In the genomic region with DNA sequence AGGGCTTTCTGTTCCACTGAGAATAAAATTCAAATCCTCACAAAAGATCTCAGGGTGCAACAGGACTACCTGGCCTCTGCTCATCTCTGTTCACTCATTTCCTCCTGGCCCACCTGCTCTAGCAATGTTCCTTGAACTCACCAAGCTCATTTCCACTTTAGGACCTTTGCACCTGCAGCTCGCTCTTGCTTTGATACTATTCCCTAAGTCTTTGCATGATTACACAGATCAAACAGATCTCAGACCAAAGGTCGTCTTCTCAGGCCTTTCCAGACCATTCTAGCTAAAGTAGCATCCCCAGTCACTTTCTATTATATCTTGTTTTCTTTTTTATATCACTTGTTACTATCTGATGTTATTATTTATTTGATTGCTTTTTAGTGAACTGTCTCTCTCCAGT, we compare ENCODE assay signal across 2 cellular contexts.
TF ChIP-seq lines count a peak whose summit lies in the region.

No MANE protein-coding gene starts in this region.

TF ChIP-seq in HCT116, 20 proteins besides CTCF, POLR2A, EP300 and RAD21:
- TF ChIP-seq JUND (IDR thresholded peaks at IDR 0.05) (no peak), SP1 (IDR thresholded peaks at IDR 0.05; ENCODE audit: low read depth) (no peak), CEBPB (IDR thresholded peaks at IDR 0.05; ENCODE audit: low read depth) (no peak), EZH2 (IDR thresholded peaks at IDR 0.05) (no peak), POLR2AphosphoS5 (IDR thresholded peaks at IDR 0.05; ENCODE audit: low read depth, low read length) (no peak), FOSL1 (IDR thresholded peaks at IDR 0.05; ENCODE audit: low read depth) (no peak)
- TF ChIP-seq, protein P1, sequence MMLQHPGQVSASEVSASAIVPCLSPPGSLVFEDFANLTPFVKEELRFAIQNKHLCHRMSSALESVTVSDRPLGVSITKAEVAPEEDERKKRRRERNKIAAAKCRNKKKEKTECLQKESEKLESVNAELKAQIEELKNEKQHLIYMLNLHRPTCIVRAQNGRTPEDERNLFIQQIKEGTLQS (IDR thresholded peaks at IDR 0.05): no peak
- TF ChIP-seq, protein P2, sequence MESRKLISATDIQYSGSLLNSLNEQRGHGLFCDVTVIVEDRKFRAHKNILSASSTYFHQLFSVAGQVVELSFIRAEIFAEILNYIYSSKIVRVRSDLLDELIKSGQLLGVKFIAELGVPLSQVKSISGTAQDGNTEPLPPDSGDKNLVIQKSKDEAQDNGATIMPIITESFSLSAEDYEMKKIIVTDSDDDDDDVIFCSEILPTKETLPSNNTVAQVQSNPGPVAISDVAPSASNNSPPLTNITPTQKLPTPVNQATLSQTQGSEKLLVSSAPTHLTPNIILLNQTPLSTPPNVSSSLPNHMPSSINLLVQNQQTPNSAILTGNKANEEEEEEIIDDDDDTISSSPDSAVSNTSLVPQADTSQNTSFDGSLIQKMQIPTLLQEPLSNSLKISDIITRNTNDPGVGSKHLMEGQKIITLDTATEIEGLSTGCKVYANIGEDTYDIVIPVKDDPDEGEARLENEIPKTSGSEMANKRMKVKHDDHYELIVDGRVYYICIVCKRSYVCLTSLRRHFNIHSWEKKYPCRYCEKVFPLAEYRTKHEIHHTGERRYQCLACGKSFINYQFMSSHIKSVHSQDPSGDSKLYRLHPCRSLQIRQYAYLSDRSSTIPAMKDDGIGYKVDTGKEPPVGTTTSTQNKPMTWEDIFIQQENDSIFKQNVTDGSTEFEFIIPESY (IDR thresholded peaks at IDR 0.05; ENCODE audit: extremely low read depth, insufficient replicate concordance, low read length): no peak

TF ChIP-seq in HepG2, 621 proteins besides CTCF, POLR2A, EP300 and RAD21:
- no peak for TF ChIP-seq ZNF549 (CRISPR knock-in tag; IDR thresholded peaks at IDR 0.05)
- TF ChIP-seq ZNF335 (CRISPR knock-in tag; IDR thresholded peaks at IDR 0.05): no peak
- no peak for TF ChIP-seq HNRNPLL (IDR thresholded peaks at IDR 0.05; ENCODE audit: low read depth, low read length, poor library complexity, severe bottlenecking)
- peak; percentile 52; the same call in 1 of the 2 replicates for TF ChIP-seq HNF4A (CRISPR knock-in tag; IDR thresholded peaks at IDR 0.05)
